In genomic region chr17:8488931-8489330, GRCh38 we compare ENCODE assay signal across 11 cellular contexts. TPM values are rescaled to one million over a fixed set of nuclear protein-coding genes. Genes with fewer than 3 reads are reported as not detected.
A peak's percentile ranks its signal among the peaks of the same experiment; 100 is the strongest.
DNase-seq lines count a peak whose midpoint lies in the region; ATAC-seq lines count a peak whose summit lies in the region.
"Had no signal": no experiment of that assay in that cellular context is flagged by ENCODE, and none has a peak within 500 bp of the region (broad histone marks: within the 10 kb centered on the region; RNA-seq: fewer than 3 reads in every experiment).

No MANE protein-coding gene starts in this region.

- H3K4me3 ChIP-seq in GM23248 (no peak overlapping the region), adipocyte (ENCODE audit: low read length) (no peak overlapping the region)

- no peaks in the 10 kb centered on the region for H4K20me1 ChIP-seq in GM23248 (ENCODE audit: insufficient read depth)

- H3K4me1 Mint-ChIP-seq in activated CD4-positive, alpha-beta T cell treated with anti-CD3 and anti-CD28 coated beads, Interleukin-2, amount 10 ng/mL, durations not matched to agents 7 days and 5 days = no peaks in the 10 kb centered on the region
- H3K4me1 Mint-ChIP-seq: H9 had no signal

- H3K36me3 ChIP-seq in GM23248 (ENCODE audit: low read depth) (peaks cover 32% of the 10 kb centered on the region), adipocyte (ENCODE audit: control insufficient read depth, insufficient read depth, low read length, severe bottlenecking) (peaks cover 40% of the 10 kb centered on the region)

- H3K9me3 Mint-ChIP-seq in activated CD4-positive, alpha-beta T cell treated with anti-CD3 and anti-CD28 coated beads, Interleukin-2, amount 10 ng/mL, durations not matched to agents 7 days and 5 days = peaks cover 12% of the 10 kb centered on the region

- H3K4me3 Mint-ChIP-seq in activated CD4-positive, alpha-beta T cell treated with anti-CD3 and anti-CD28 coated beads, Interleukin-2, amount 10 ng/mL, durations not matched to agents 7 days and 5 days = no peak overlapping the region
- H3K4me3 Mint-ChIP-seq: H9; naive thymus-derived CD8-positive, alpha-beta T cell had no signal

- no peak for ATAC-seq in HG02678 (IDR thresholded peaks at IDR 0.05; ENCODE audit: unreplicated experiment)
- ATAC-seq: naive thymus-derived CD8-positive, alpha-beta T cell had no signal

- peaks cover 46% of the 10 kb centered on the region for H3F3A ChIP-seq in GM23248 (ENCODE audit: insufficient read depth)

- peaks cover 16% of the 10 kb centered on the region for H3K4me1 ChIP-seq in GM23248 (ENCODE audit: insufficient read depth)
- H3K4me1 ChIP-seq in adipocyte (ENCODE audit: control insufficient read depth, insufficient read depth, low read length) = peaks cover 3% of the 10 kb centered on the region

- H3K27me3 ChIP-seq in GM23248 (replicated peaks; ENCODE audit: insufficient read depth) = no peaks in the 10 kb centered on the region
- H3K27me3 ChIP-seq in adipocyte (replicated peaks; ENCODE audit: control insufficient read depth, insufficient read depth, low read length) = no peaks in the 10 kb centered on the region

- in situ Hi-C loops in GM23248 (cut with MboI) = no loop called here

- POLR2A ChIA-PET in activated CD4-positive, alpha-beta T cell treated with anti-CD3 and anti-CD28 coated beads, Interleukin-2, amount 10 ng/mL, durations not matched to agents 7 days and 5 days (lab: Charles Lee) = no interaction called here

- no peaks in the 10 kb centered on the region for H3K9me3 ChIP-seq in GM23248 (ENCODE audit: low read depth)
- H3K9me3 ChIP-seq in adipocyte (ENCODE audit: control insufficient read depth, low read length) = peaks cover 11% of the 10 kb centered on the region

- CTCF ChIA-PET in activated CD4-positive, alpha-beta T cell treated with anti-CD3 and anti-CD28 coated beads, Interleukin-2, amount 10 ng/mL, durations not matched to agents 7 days and 5 days (lab: Charles Lee) = interaction anchor here (1.9 kb wide), 1 partner anchor 18 kb away, joined by 4 read pairs; no protein-coding TSS in a partner anchor

- DNase-seq in GM23248 (peak; percentile 99), adipocyte (ENCODE audit: low read depth) (peak; percentile 69), glomerular visceral epithelial cell (ENCODE audit: extremely low spot score) (peak; percentile 89), renal cortical epithelial cell (ENCODE audit: low read depth) (peak; percentile 80), DMS79 (lab: John Stamatoyannopoulos, UW) (no peak), NCI-H1105 treated with DMSO at 0.1 percent for 48 hours (lab: John Stamatoyannopoulos, UW) (no peak)
- no peak for DNase-seq in activated CD4-positive, alpha-beta T cell treated with anti-CD3 and anti-CD28 coated beads, Interleukin-2, amount 10 ng/mL, durations not matched to agents 7 days and 5 days
- DNase-seq: H9 had no signal

- peak overlapping the region; percentile 49 for H3K9ac ChIP-seq in GM23248
- H3K9ac ChIP-seq in adipocyte (ENCODE audit: low read length) = no peak overlapping the region

- no peak overlapping the region for H2AFZ ChIP-seq in GM23248

- peak overlapping the region; percentile 82 for H3K27ac ChIP-seq in GM23248
- H3K27ac ChIP-seq: VCaP had no signal

- peaks cover 12% of the 10 kb centered on the region for H3K36me3 Mint-ChIP-seq in activated CD4-positive, alpha-beta T cell treated with anti-CD3 and anti-CD28 coated beads, Interleukin-2, amount 10 ng/mL, durations not matched to agents 7 days and 5 days (ENCODE audit: low read depth)

- no peaks in the 10 kb centered on the region for H3K27me3 Mint-ChIP-seq in activated CD4-positive, alpha-beta T cell treated with anti-CD3 and anti-CD28 coated beads, Interleukin-2, amount 10 ng/mL, durations not matched to agents 7 days and 5 days
- H3K27me3 Mint-ChIP-seq: naive thymus-derived CD8-positive, alpha-beta T cell had no signal

- no peak overlapping the region for H3K27ac Mint-ChIP-seq in activated CD4-positive, alpha-beta T cell treated with anti-CD3 and anti-CD28 coated beads, Interleukin-2, amount 10 ng/mL, durations not matched to agents 7 days and 5 days

- no peaks in the 10 kb centered on the region; the same call in 1 of the 2 replicates for H3K79me2 ChIP-seq in GM23248 (ENCODE audit: insufficient read depth)

- no peak overlapping the region for H3K4me2 ChIP-seq in GM23248 (ENCODE audit: unreplicated experiment)

- H3K9me2 ChIP-seq in GM23248 (ENCODE audit: insufficient read depth) = no peaks in the 10 kb centered on the region

- WGBS in GM23248 (ENCODE audit: low coverage in 1 of 2, low lambda C conversion rate in 2 of 2, missing lambda C conversion rate in 2 of 2), 2 experiments = 1 to 2% methylated on average over 4 of the region's 4 CpGs

RNA-seq across cellular contexts. Expression of gene NDEL1, which starts 53.2 kb away (rescaled TPM):
- 74.9 and 76.4 TPM in 2 replicates for total RNA-seq in GM23248 (2014; rRNA removed; shearing (Covaris generic))
- polyA plus RNA-seq in GM23248 (2016; fragmentation: Nextera tagmentation; extraction: Ambion mirVana) = 105 and 111 TPM in 2 replicates
- 31.8 and 38.0 TPM in 2 replicates for total RNA-seq in renal cortical epithelial cell
- 10 to 100 TPM; 59.7 to 65.5 TPM for total RNA-seq in activated CD4-positive, alpha-beta T cell treated with anti-CD3 and anti-CD28 coated beads, Interleukin-2, amount 10 ng/mL, durations not matched to agents 7 days and 5 days

Comparison
In these comparisons a context has a peak if more than half of its experiments do, and no peak if none do; other contexts are left out.
1. DNase-seq: peak in GM23248 (single experiment), adipocyte (single experiment), glomerular visceral epithelial cell (single experiment) and renal cortical epithelial cell (single experiment); none in DMS79 (single experiment), activated CD4-positive, alpha-beta T cell treated with anti-CD3 and anti-CD28 coated beads, Interleukin-2, amount 10 ng/mL, durations not matched to agents 7 days and 5 days (single experiment) and NCI-H1105 treated with DMSO at 0.1 percent for 48 hours (single experiment).